ENCODE assay signal across 11 cellular contexts in genomic region chr16:5502467-5502869, GRCh38.
A peak's percentile ranks its signal among the peaks of the same experiment; 100 is the strongest.
DNase-seq lines count a peak whose midpoint lies in the region; ATAC-seq and TF ChIP-seq lines count a peak whose summit lies in the region.
"Had no signal": no experiment of that assay in that cellular context is flagged by ENCODE, and none has a peak within 500 bp of the region (broad histone marks: within the 10 kb centered on the region; RNA-seq: fewer than 3 reads in every experiment).

No MANE protein-coding gene starts in this region.

- H3K27me3 ChIP-seq in right atrium auricular region: no peaks in the 10 kb centered on the region

- ATAC-seq in GM18511 (IDR thresholded peaks at IDR 0.05; ENCODE audit: unreplicated experiment) (no peak), GM21381 (IDR thresholded peaks at IDR 0.05; ENCODE audit: unreplicated experiment) (no peak)
- ATAC-seq: T-cell had no signal

- H3K9me3 ChIP-seq in right atrium auricular region: no peaks in the 10 kb centered on the region

- no peak overlapping the region for H3K4me3 ChIP-seq in right atrium auricular region

- H3K36me3 ChIP-seq in right atrium auricular region: no peaks in the 10 kb centered on the region

- no peaks in the 10 kb centered on the region for H3K4me1 ChIP-seq in right atrium auricular region

- no peak overlapping the region for H3K27ac ChIP-seq in right atrium auricular region

- TF ChIP-seq CTCF in right atrium auricular region (IDR thresholded peaks at IDR 0.05): peak in 1 of 2 donors; percentile 26

- DNase-seq in NCI-H1092 treated with DMSO at 0.1 percent for 48 hours (lab: John Stamatoyannopoulos, UW): peak; percentile 4
- DNase-seq in NCI-H1092 (lab: John Stamatoyannopoulos, UW): no peak
- DNase-seq in NCI-H2029 treated with DMSO at 0.1 percent for 48 hours (lab: John Stamatoyannopoulos, UW): peak; percentile 14
- peak; percentile 75 for DNase-seq in ecto neural progenitor cell (ENCODE audit: low spot score)
- DNase-seq in pons (ENCODE audit: low spot score): peak; percentile 44
- no peak for DNase-seq in right atrium auricular region (ENCODE audit: low spot score)
- DNase-seq: activated naive CD8-positive, alpha-beta T cell treated with anti-CD3 and anti-CD28 coated beads, Interleukin-2, amount 10 ng/mL, durations not matched to agents 7 days and 5 days; stimulated activated CD8-positive, alpha-beta memory T cell treated with anti-CD3 and anti-CD28 coated beads, Interleukin-4, amount 100 ng/mL, for 48 hours; T-cell had no signal

Comparison
In these comparisons a context has a peak if more than half of its experiments do, and no peak if none do; other contexts are left out.
1. DNase-seq: peak in NCI-H1092 treated with DMSO at 0.1 percent for 48 hours (single experiment), NCI-H2029 treated with DMSO at 0.1 percent for 48 hours (single experiment), ecto neural progenitor cell (single experiment) and pons (single experiment); none in NCI-H1092 (single experiment) and right atrium auricular region (single experiment).